8 cellular contexts compared by ENCODE assay signal in genomic region chr18:76256897-76257500, GRCh38.
DNase-seq lines count a peak whose midpoint lies in the region; ATAC-seq, FAIRE-seq and TF ChIP-seq lines count a peak whose summit lies in the region.

No MANE protein-coding gene starts in this region.

- ATAC-seq in GM21786 (IDR thresholded peaks at IDR 0.05; ENCODE audit: unreplicated experiment): no peak
- no peak for ATAC-seq in T-helper 17 cell

- FAIRE-seq in small intestine (lab: Jason Lieb, UNC): peak; percentile 51

- DNase-seq in ACHN (peak; percentile 39), HL-60 (ENCODE audit: low read depth in 1 of 2, low spot score in 1 of 2) (peak in 1 of 2 experiments; percentile 10), RPMI8226 (peak; percentile 62), fibroblast of villous mesenchyme (ENCODE audit: low read depth) (peak; percentile 70), small intestine (peak; percentile 15), T-helper 17 cell (no peak), germinal center (ENCODE audit: low spot score) (no peak)

- H3K4me1 ChIP-seq in small intestine (ENCODE audit: control insufficient read depth in 2 of 2, insufficient read depth in 1 of 2, low read depth in 1 of 2, low read length in 1 of 2): no peaks in the 10 kb centered on the region

- H3K27me3 ChIP-seq in HL-60 (ENCODE audit: insufficient read depth, poor library complexity, severe bottlenecking) (peaks cover 16% of the 10 kb centered on the region), small intestine (ENCODE audit: control insufficient read depth in 2 of 2, insufficient read depth in 2 of 2, low read length in 2 of 2) (no peaks in the 10 kb centered on the region)

- TF ChIP-seq CTCF in HL-60 (IDR thresholded peaks at IDR 0.05; ENCODE audit: insufficient read depth, low read length): peak; percentile 20
- TF ChIP-seq CTCF in fibroblast of villous mesenchyme (IDR thresholded peaks at IDR 0.05; ENCODE audit: insufficient read depth, low read depth, low read length): peak; percentile 89

- no peaks in the 10 kb centered on the region for H3K36me3 ChIP-seq in small intestine (ENCODE audit: control insufficient read depth in 2 of 2, insufficient read depth in 2 of 2, low read length in 2 of 2)

- in situ Hi-C loops in ACHN (cut with HindIII; ENCODE audit: low pct_ligation_motif_present, low pct_unique_long_range_greater_than_20kb, low sequenced_read_pairs): no loop called here

- no peaks in the 10 kb centered on the region for H3K4me1 Mint-ChIP-seq in T-helper 17 cell

- 32 to 40% (median 32%) methylated on average over 4 of the region's 4 CpGs for WGBS in small intestine, 3 donors

- H3K27me3 Mint-ChIP-seq in T-helper 17 cell: peaks cover 35% of the 10 kb centered on the region

- no peak overlapping the region for H3K4me3 Mint-ChIP-seq in T-helper 17 cell

- H3K4me3 ChIP-seq in HL-60 (replicated peaks; ENCODE audit: insufficient read depth, low read length): no peak overlapping the region
- H3K4me3 ChIP-seq in fibroblast of villous mesenchyme (ENCODE audit: low read depth, low read length): no peak overlapping the region
- no peak overlapping the region for H3K4me3 ChIP-seq in small intestine (ENCODE audit: low read depth in 1 of 2, low read length in 2 of 2)

- H3K27ac Mint-ChIP-seq in T-helper 17 cell: no peak overlapping the region

- H3K36me3 Mint-ChIP-seq in T-helper 17 cell (ENCODE audit: low read depth): no peaks in the 10 kb centered on the region

- H3K27ac ChIP-seq in HL-60 (replicated peaks): no peak overlapping the region
- H3K27ac ChIP-seq in small intestine (ENCODE audit: low read depth in 1 of 2, low read length in 1 of 2): no peak overlapping the region

- no peaks in the 10 kb centered on the region for H3K9me3 ChIP-seq in small intestine (ENCODE audit: control insufficient read depth, low read depth)
- no peaks in the 10 kb centered on the region for H3K9me3 ChIP-seq in T-helper 17 cell (ENCODE audit: control insufficient read depth, low read length, poor library complexity, severe bottlenecking)

Comparison
In these comparisons a context has a peak if more than half of its experiments do, and no peak if none do; other contexts are left out.
1. DNase-seq: peak in ACHN (single experiment), RPMI8226 (single experiment), fibroblast of villous mesenchyme (single experiment) and small intestine (single experiment); none in T-helper 17 cell (0 of 3) and germinal center (single experiment).